16 cellular contexts compared by ENCODE assay signal in the genomic region with DNA sequence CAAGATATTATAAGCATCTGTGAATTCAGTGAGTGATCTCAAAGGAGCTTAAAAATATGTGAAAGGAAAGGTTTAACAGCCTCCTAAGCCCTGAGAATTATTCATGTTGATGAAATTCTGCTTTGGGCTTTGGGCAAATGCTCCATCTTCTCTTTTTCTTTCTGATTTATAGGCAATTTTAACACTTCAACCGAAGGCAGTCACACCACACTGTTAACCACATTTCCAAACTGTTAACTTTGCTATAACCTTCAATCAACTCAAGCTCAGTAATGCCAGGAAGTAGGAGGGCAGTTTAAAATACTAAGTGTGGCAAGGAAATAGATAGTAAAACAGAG. TPM values are rescaled to one million over a fixed set of nuclear protein-coding genes. Genes with fewer than 3 reads are reported as not detected.
DNase-seq lines count a peak whose midpoint lies in the region; ATAC-seq, FAIRE-seq and TF ChIP-seq lines count a peak whose summit lies in the region.
"Had no signal": no experiment of that assay in that cellular context is flagged by ENCODE, and none has a peak within 500 bp of the region (broad histone marks: within the 10 kb centered on the region; RNA-seq: fewer than 3 reads in every experiment).

No MANE protein-coding gene starts in this region.

- dilution Hi-C loops in endothelial cell of umbilical vein (cut with MboI; ENCODE audit: extremely low pct_ligation_motif_present, low sequenced_read_pairs) = no loop called here

- H3K27ac ChIP-seq in endothelial cell of umbilical vein (ENCODE audit: insufficient read depth, low read depth, low read length) = no peak overlapping the region
- H3K27ac ChIP-seq in vagina = no peak overlapping the region
- H3K27ac ChIP-seq: brain microvascular endothelial cell had no signal

- TF ChIP-seq POLR2A in endothelial cell of umbilical vein (IDR thresholded peaks at IDR 0.05; ENCODE audit: low read depth, low read length) = no peak
- no peak for TF ChIP-seq POLR2A in vagina (IDR thresholded peaks at IDR 0.05)

- H3K9me3 Mint-ChIP-seq in activated naive CD4-positive, alpha-beta T cell treated with anti-CD3 and anti-CD28 coated beads for 36 hours = no peaks in the 10 kb centered on the region
- H3K9me3 Mint-ChIP-seq in T-cell (no peaks in the 10 kb centered on the region), glutamatergic neuron (ENCODE audit: unreplicated experiment) (no peaks in the 10 kb centered on the region)
- H3K9me3 Mint-ChIP-seq: endodermal cell had no signal

- H3K9ac ChIP-seq in endothelial cell of umbilical vein (replicated peaks; ENCODE audit: extremely low read depth, insufficient read depth, low read length) = no peak overlapping the region

- H3K27me3 ChIP-seq in endothelial cell of umbilical vein (ENCODE audit: control insufficient read depth in 2 of 2, insufficient read depth in 2 of 2, low read length in 2 of 2) (no peaks in the 10 kb centered on the region), vagina (no peaks in the 10 kb centered on the region)
- H3K27me3 ChIP-seq: brain microvascular endothelial cell had no signal

- no peak overlapping the region for H3K4me2 ChIP-seq in endothelial cell of umbilical vein (ENCODE audit: insufficient read depth, low read length)

- H3K27ac Mint-ChIP-seq in activated naive CD4-positive, alpha-beta T cell treated with anti-CD3 and anti-CD28 coated beads for 36 hours = peak overlapping the region; percentile 19
- H3K27ac Mint-ChIP-seq in T-cell = peak overlapping the region in 1 of 2 donors; percentile 65
- no peak overlapping the region for H3K27ac Mint-ChIP-seq in glutamatergic neuron (ENCODE audit: unreplicated experiment)
- H3K27ac Mint-ChIP-seq: endodermal cell had no signal

- CTCF ChIA-PET in activated naive CD4-positive, alpha-beta T cell treated with anti-CD3 and anti-CD28 coated beads for 36 hours (lab: Charles Lee) = interaction anchor here (0.7 to 1.5 kb wide), 2 partner anchors 15 to 34 kb away, joined by 4 to 6 read pairs; no protein-coding TSS in a partner anchor
- CTCF ChIA-PET in T-cell (lab: Charles Lee) = interaction anchor here in 1 of 2 donors (0.5 to 0.9 kb wide), 4 partner anchors 49 to 557 kb away, joined by 3 to 4 read pairs (median 4); no protein-coding TSS in a partner anchor
- CTCF ChIA-PET in endothelial cell of umbilical vein (lab: Charles Lee) = interaction anchor here (1.4 to 2.7 kb wide), 3 partner anchors 9 to 17 kb away, joined by 3 to 7 read pairs (median 4); no protein-coding TSS in a partner anchor

- no peaks in the 10 kb centered on the region for H3K9me3 ChIP-seq in endothelial cell of umbilical vein (replicated peaks; ENCODE audit: control insufficient read depth, insufficient read depth, low read length)
- H3K9me3 ChIP-seq in vagina = no peaks in the 10 kb centered on the region

- H3K36me3 Mint-ChIP-seq in activated naive CD4-positive, alpha-beta T cell treated with anti-CD3 and anti-CD28 coated beads for 36 hours (ENCODE audit: low read depth) = no peaks in the 10 kb centered on the region
- H3K36me3 Mint-ChIP-seq in T-cell = no peaks in the 10 kb centered on the region
- H3K36me3 Mint-ChIP-seq in glutamatergic neuron (ENCODE audit: unreplicated experiment) = no peaks in the 10 kb centered on the region

- H3K4me3 Mint-ChIP-seq in activated naive CD4-positive, alpha-beta T cell treated with anti-CD3 and anti-CD28 coated beads for 36 hours = no peak overlapping the region
- H3K4me3 Mint-ChIP-seq in T-cell (peak overlapping the region in 1 of 3 donors; percentile 26), glutamatergic neuron (ENCODE audit: unreplicated experiment) (no peak overlapping the region)
- H3K4me3 Mint-ChIP-seq: endodermal cell had no signal

- DNase-seq in activated naive CD4-positive, alpha-beta T cell treated with anti-CD3 and anti-CD28 coated beads for 36 hours = peak; percentile 4
- no peak for DNase-seq in activated naive CD4-positive, alpha-beta T cell (lab: John Stamatoyannopoulos, UW)
- DNase-seq in T-cell = peak in 1 of 34 experiments; percentile 1
- no peak for DNase-seq in endothelial cell of umbilical vein (ENCODE audit: low read depth, low spot score)
- no peak for DNase-seq in stimulated activated naive CD8-positive, alpha-beta T cell treated with anti-CD3 and anti-CD28 coated beads, Interleukin-15, Interleukin-2, amounts not matched to agents 100 U/mL and 50 U/mL, for 24 hours
- DNase-seq in vagina (ENCODE audit: extremely low spot score in 2 of 2) = no peak
- no peak for DNase-seq in glutamatergic neuron
- DNase-seq: brain microvascular endothelial cell; endodermal cell; kidney; NCI-H1930; NCI-H774; SIG-M5; stimulated activated CD4-positive, alpha-beta T cell treated with anti-CD3 and anti-CD28 coated beads, Interleukin-1b, Interleukin-23, amount 100 ng/mL, for 48 hours had no signal

- no peaks in the 10 kb centered on the region for H3K79me2 ChIP-seq in endothelial cell of umbilical vein (ENCODE audit: control insufficient read depth, insufficient read depth, low read length)

- BruUV-seq in endothelial cell of umbilical vein (replicated peaks; lab: Mats Ljungman, UMichigan) = no TSS peak

- ATAC-seq in T-cell (replicated peaks in 1 of 4) = peak; percentile 54 to 84 (median 64)
- peak; percentile 70 for ATAC-seq in stimulated activated naive CD8-positive, alpha-beta T cell treated with anti-CD3 and anti-CD28 coated beads, Interleukin-15, Interleukin-2, amounts not matched to agents 100 U/mL and 50 U/mL, for 24 hours
- no peak for ATAC-seq in GM18873 (IDR thresholded peaks at IDR 0.05; ENCODE audit: low FRiP score, unreplicated experiment)

- no peaks in the 10 kb centered on the region for H4K20me1 ChIP-seq in endothelial cell of umbilical vein (replicated peaks; ENCODE audit: control insufficient read depth, extremely low read depth, insufficient read depth, low read length)

- POLR2A ChIA-PET in T-cell (lab: Charles Lee) = interaction anchor here in 1 of 2 donors (0.6 to 0.9 kb wide), 2 partner anchors 14 to 417 kb away, joined by 3 read pairs; no protein-coding TSS in a partner anchor
- POLR2A ChIA-PET in endothelial cell of umbilical vein (lab: Charles Lee) = no interaction called here

- no peak overlapping the region for H3K4me3 ChIP-seq in endothelial cell of umbilical vein (replicated peaks in 1 of 3; ENCODE audit: insufficient read depth in 1 of 3, low read depth in 1 of 3, low read length in 3 of 3)
- H3K4me3 ChIP-seq in vagina = no peak overlapping the region

- H3K27me3 Mint-ChIP-seq in activated naive CD4-positive, alpha-beta T cell treated with anti-CD3 and anti-CD28 coated beads for 36 hours (ENCODE audit: low read depth) = no peaks in the 10 kb centered on the region
- H3K27me3 Mint-ChIP-seq in T-cell (no peaks in the 10 kb centered on the region), glutamatergic neuron (ENCODE audit: unreplicated experiment) (no peaks in the 10 kb centered on the region)

- no peak for FAIRE-seq in endothelial cell of umbilical vein (lab: Jason Lieb, UNC)
- FAIRE-seq: GM12891 had no signal

- H3K4me1 ChIP-seq in endothelial cell of umbilical vein (ENCODE audit: control insufficient read depth, extremely low read depth, insufficient read depth, low read length) (no peaks in the 10 kb centered on the region), vagina (no peaks in the 10 kb centered on the region)

- peak overlapping the region; percentile 10 for H2AFZ ChIP-seq in endothelial cell of umbilical vein (ENCODE audit: low read depth, low read length)

- H3K4me1 Mint-ChIP-seq in activated naive CD4-positive, alpha-beta T cell treated with anti-CD3 and anti-CD28 coated beads for 36 hours (ENCODE audit: low read depth) = peaks cover 18% of the 10 kb centered on the region
- H3K4me1 Mint-ChIP-seq in T-cell = peaks cover 17 to 22% (median 17%) of the 10 kb centered on the region in 3 donors
- no peaks in the 10 kb centered on the region for H3K4me1 Mint-ChIP-seq in glutamatergic neuron (ENCODE audit: low read depth, unreplicated experiment)

- no peaks in the 10 kb centered on the region for H3K36me3 ChIP-seq in endothelial cell of umbilical vein (ENCODE audit: control insufficient read depth in 2 of 2, extremely low read depth in 1 of 2, insufficient read depth in 2 of 2, low read length in 2 of 2)
- H3K36me3 ChIP-seq in vagina = no peaks in the 10 kb centered on the region
- H3K36me3 ChIP-seq: brain microvascular endothelial cell had no signal

- no peak for TF ChIP-seq CTCF in endothelial cell of umbilical vein (IDR thresholded peaks at IDR 0.05; ENCODE audit: extremely low read depth in 1 of 2, insufficient read depth in 1 of 2, low read depth in 1 of 2, low read length in 2 of 2)
- no peak for TF ChIP-seq CTCF in vagina (IDR thresholded peaks at IDR 0.05)
- no peak for TF ChIP-seq CTCF in glutamatergic neuron (IDR thresholded peaks at IDR 0.05; ENCODE audit: partially characterized antibody, unreplicated experiment)

- intact Hi-C loops in activated naive CD4-positive, alpha-beta T cell treated with anti-CD3 and anti-CD28 coated beads for 36 hours (cut with micrococcal nuclease) = loop anchor here (5.0 kb wide), 1 partner anchor 55 kb away; a partner anchor contains a TSS
- intact Hi-C loops in endothelial cell of umbilical vein (cut with micrococcal nuclease) (no loop called here), vagina (cut with DNase I) (no loop called here)

- no peaks in the 10 kb centered on the region for H3K9me1 ChIP-seq in endothelial cell of umbilical vein (replicated peaks; ENCODE audit: control insufficient read depth, extremely low read depth, insufficient read depth, low read length)

TF ChIP-seq in endothelial cell of umbilical vein, 7 proteins besides CTCF, POLR2A, EP300 and RAD21 (continues in another document):
- no peak for TF ChIP-seq JUN (IDR thresholded peaks at IDR 0.05; ENCODE audit: borderline replicate concordance, insufficient read depth, insufficient read length, low read depth)
- TF ChIP-seq EZH2 (IDR thresholded peaks at IDR 0.05; ENCODE audit: borderline replicate concordance, low read depth, low read length, severe bottlenecking) = no peak
- no peak for TF ChIP-seq MYC (IDR thresholded peaks at IDR 0.05; ENCODE audit: low read depth, low read length)
- TF ChIP-seq POLR2AphosphoS5 (IDR thresholded peaks at IDR 0.05; ENCODE audit: insufficient read depth, low read depth, low read length) = no peak
- no peak for TF ChIP-seq GATA2 (IDR thresholded peaks at IDR 0.05; ENCODE audit: insufficient read depth, insufficient read length, low read depth, low read length)

RNA-seq across cellular contexts. Expression of a gene that starts 54.4 kb away (rescaled TPM):
- total RNA-seq in activated naive CD4-positive, alpha-beta T cell treated with anti-CD3 and anti-CD28 coated beads for 36 hours = 10 to 100 TPM; 45.6 to 49.7 TPM
- total RNA-seq in T-cell (10 to 100 TPM; 31.8 to 75.4 (median 69.9) TPM), endothelial cell of umbilical vein (45.6 and 45.7 TPM in 2 replicates), vagina (99.4 TPM), glutamatergic neuron (ENCODE audit: unreplicated experiment) (11.5 TPM)
- 22.5 and 22.6 TPM in 2 replicates for polyA plus RNA-seq in endothelial cell of umbilical vein
- polyA plus RNA-seq in endothelial cell of umbilical vein (2011; cell fraction: cytosol; rRNA removed) = 32.6 and 35.9 TPM in 2 replicates
- 69.5 and 74.4 TPM in 2 replicates for polyA plus RNA-seq in endothelial cell of umbilical vein (2011; cell fraction: nucleus; rRNA removed)
- 22.6 and 38.0 TPM in 2 replicates for polyA plus RNA-seq in endothelial cell of umbilical vein (2012)
- polyA minus RNA-seq in endothelial cell of umbilical vein = 44.9 and 48.0 TPM in 2 replicates
- polyA minus RNA-seq in endothelial cell of umbilical vein (2011; cell fraction: cytosol; rRNA and poly(A)+ RNA removed) = 85.3 TPM
- polyA minus RNA-seq in endothelial cell of umbilical vein (2011; cell fraction: nucleus; rRNA and poly(A)+ RNA removed) = 81.3 and 92.2 TPM in 2 replicates
